29 cellular contexts compared by ENCODE assay signal in genomic region chr18:33898427-33898826, GRCh38.
"Had no signal": no experiment of that assay in that cellular context is flagged by ENCODE, and none has a peak within 500 bp of the region (broad histone marks: within the 10 kb centered on the region; RNA-seq: fewer than 3 reads in every experiment).

No MANE protein-coding gene starts in this region.

- H3K27ac ChIP-seq: colonic mucosa, coronary artery, dorsolateral prefrontal cortex, epithelial cell of prostate, esophagus muscularis mucosa, esophagus squamous epithelium, foreskin keratinocyte, gastrocnemius medialis, gastroesophageal sphincter, heart left ventricle, heart right ventricle, hepatocyte had no signal

- H3K27me3 ChIP-seq: colonic mucosa, dorsolateral prefrontal cortex, esophagus muscularis mucosa, esophagus squamous epithelium, foreskin keratinocyte, gastrocnemius medialis, gastroesophageal sphincter, heart left ventricle, heart right ventricle, hepatocyte had no signal

- H3K4me3 ChIP-seq: colonic mucosa, coronary artery, dorsolateral prefrontal cortex, esophagus muscularis mucosa, esophagus squamous epithelium, gastrocnemius medialis, gastroesophageal sphincter, heart left ventricle, heart right ventricle, hepatocyte had no signal

- FAIRE-seq: colon, endometrium, endothelial cell of umbilical vein, frontal cortex had no signal

- H3K27me3 Mint-ChIP-seq: dendritic cell treated with granulocyte-macrophage colony-stimulating factor and Interleukin-4, amounts not matched to agents 40 ng/mL and 50 ng/mL, for 4 days; effector memory CD8-positive, alpha-beta T cell had no signal

- H3K36me3 ChIP-seq: colonic mucosa, esophagus muscularis mucosa, esophagus squamous epithelium, gastrocnemius medialis, gastroesophageal sphincter, heart left ventricle, heart right ventricle had no signal

- H3K27ac Mint-ChIP-seq: dendritic cell treated with granulocyte-macrophage colony-stimulating factor and Interleukin-4, amounts not matched to agents 40 ng/mL and 50 ng/mL, for 4 days; effector memory CD8-positive, alpha-beta T cell had no signal

- H3K9me3 ChIP-seq: colonic mucosa, esophagus muscularis mucosa, esophagus squamous epithelium, gastrocnemius medialis had no signal

- DNase-seq: colonic mucosa; cortex of kidney; dermis blood vessel endothelial cell; dorsolateral prefrontal cortex; effector CD4-positive, alpha-beta T cell; effector CD8-positive, alpha-beta T cell; effector memory CD4-positive, alpha-beta T cell; effector memory CD8-positive, alpha-beta T cell; erythroblast; esophagus squamous epithelium; foreskin fibroblast; foreskin keratinocyte; foreskin melanocyte; gastrocnemius medialis; glutamatergic neuron; head of caudate nucleus; heart left ventricle; heart right ventricle had no signal

- H2AFZ ChIP-seq: hepatocyte had no signal

- H3K79me2 ChIP-seq: hepatocyte had no signal

- H3K4me3 Mint-ChIP-seq: dendritic cell treated with granulocyte-macrophage colony-stimulating factor and Interleukin-4, amounts not matched to agents 40 ng/mL and 50 ng/mL, for 4 days; effector memory CD8-positive, alpha-beta T cell had no signal

- H3K4me2 ChIP-seq: hepatocyte had no signal

- H3K4me1 ChIP-seq: colonic mucosa, esophagus muscularis mucosa, esophagus squamous epithelium, foreskin keratinocyte, gastrocnemius medialis, gastroesophageal sphincter, heart left ventricle, heart right ventricle had no signal

- ATAC-seq: effector memory CD8-positive, alpha-beta T cell; esophagus mucosa; foreskin keratinocyte; gastrocnemius medialis; gastroesophageal sphincter; heart left ventricle; heart right ventricle had no signal
